In genomic region chr12:106950591-106950990, GRCh38 we compare ENCODE assay signal across 3 cellular contexts.
"Had no signal": no experiment of that assay in that cellular context is flagged by ENCODE, and none has a peak within 500 bp of the region (broad histone marks: within the 10 kb centered on the region; RNA-seq: fewer than 3 reads in every experiment).

No MANE protein-coding gene starts in this region.

- DNase-seq: GDM1, GF-D8 had no signal

- H3K4me3 ChIP-seq: GM12878 had no signal
